ENCODE assay signal across 7 cellular contexts in genomic region chr14:22386924-22387775, GRCh38.
DNase-seq lines count a peak whose midpoint lies in the region; ATAC-seq and TF ChIP-seq lines count a peak whose summit lies in the region.

No MANE protein-coding gene starts in this region.

- intact Hi-C loops in mucosa of descending colon (cut with DNase I, micrococcal nuclease): loop anchor here in 1 of 2 donors (2.0 kb wide), 1 partner anchor 86 kb away; no protein-coding TSS in a partner anchor

- DNase-seq in GM03348 (ENCODE audit: low spot score): peak; percentile 82
- DNase-seq in M059J (ENCODE audit: low read depth): peak; percentile 72
- DNase-seq in SJCRH30: peak; percentile 80 to 94
- DNase-seq in erythroblast (lab: John Stamatoyannopoulos, UW): peak; percentile 73 to 87
- DNase-seq in mucosa of descending colon: peak in 1 of 3 donors; percentile 92
- no peak for DNase-seq in activated naive CD4-positive, alpha-beta T cell (lab: John Stamatoyannopoulos, UW)

- peak; percentile 66 for TF ChIP-seq CTCF in mucosa of descending colon (IDR thresholded peaks at IDR 0.05)

- peak overlapping the region; percentile 1; the same call in 1 of the 2 replicates for H3K27ac ChIP-seq in SJCRH30

- H3K4me1 ChIP-seq in SJCRH30: peaks cover 14% of the 10 kb centered on the region
- peaks cover 12% of the 10 kb centered on the region for H3K4me1 ChIP-seq in mucosa of descending colon (ENCODE audit: low read depth)

- no peaks in the 10 kb centered on the region for H3K9me3 ChIP-seq in SJCRH30 (replicated peaks)
- H3K9me3 ChIP-seq in mucosa of descending colon: no peaks in the 10 kb centered on the region

- H3K4me3 ChIP-seq in SJCRH30: peak overlapping the region; percentile 35
- H3K4me3 ChIP-seq in mucosa of descending colon: no peak overlapping the region

- no peaks in the 10 kb centered on the region; the same call in 1 of the 2 replicates for H3K27me3 ChIP-seq in SJCRH30

- H3K36me3 ChIP-seq in SJCRH30 (no peaks in the 10 kb centered on the region), mucosa of descending colon (ENCODE audit: low read depth) (no peaks in the 10 kb centered on the region)

- no peak for ATAC-seq in mucosa of descending colon
- ATAC-seq in HG03342 (IDR thresholded peaks at IDR 0.05; ENCODE audit: unreplicated experiment): no peak

- no peak for TF ChIP-seq POLR2A in erythroblast (IDR thresholded peaks at IDR 0.05; ENCODE audit: low read length)

Comparison
In these comparisons a context has a peak if more than half of its experiments do, and no peak if none do; other contexts are left out.
1. DNase-seq: peak in GM03348 (single experiment), M059J (single experiment), SJCRH30 (2 of 2) and erythroblast (2 of 2); none in activated naive CD4-positive, alpha-beta T cell (0 of 4).